26 cellular contexts compared by ENCODE assay signal in genomic region chr16:58451263-58451662, GRCh38. TPM values are rescaled to one million over a fixed set of nuclear protein-coding genes. Genes with fewer than 3 reads are reported as not detected.
DNase-seq lines count a peak whose midpoint lies in the region; ATAC-seq, FAIRE-seq and TF ChIP-seq lines count a peak whose summit lies in the region.
"Had no signal": no experiment of that assay in that cellular context is flagged by ENCODE, and none has a peak within 500 bp of the region (broad histone marks: within the 10 kb centered on the region; RNA-seq: fewer than 3 reads in every experiment).

No MANE protein-coding gene starts in this region.

- H3K4me3 Mint-ChIP-seq in type B pancreatic cell = peak overlapping the region; percentile 25
- H3K4me3 Mint-ChIP-seq: activated CD4-positive, alpha-beta T cell treated with anti-CD3 and anti-CD28 coated beads, Interleukin-2, amount 10 ng/mL, durations not matched to agents 24 days and 14 days; activated naive CD4-positive, alpha-beta T cell treated with anti-CD3 and anti-CD28 coated beads for 36 hours; CD8-positive, alpha-beta memory T cell; endodermal cell; HFFc6; stimulated activated naive B cell treated with anti-CD40 and anti-IgM and Interleukin-4, amounts not matched to agents 10 μg/mL and 1 μg/mL and 100 μg/mL, for 72 hours had no signal

- no peaks in the 10 kb centered on the region for H3K36me3 ChIP-seq in effector memory CD4-positive, alpha-beta T cell (ENCODE audit: control insufficient read depth, insufficient read depth, low read length)
- H3K36me3 ChIP-seq: thoracic aorta, WERI-Rb-1 had no signal

- no peak overlapping the region for H3K4me3 ChIP-seq in right cardiac atrium (ENCODE audit: low read length)
- H3K4me3 ChIP-seq in effector memory CD4-positive, alpha-beta T cell (ENCODE audit: insufficient read depth, low read depth, low read length, poor library complexity, severe bottlenecking) = no peak overlapping the region
- H3K4me3 ChIP-seq: coronary artery, K562, thoracic aorta had no signal

- H3K4me1 ChIP-seq in right cardiac atrium (ENCODE audit: control insufficient read depth, insufficient read depth, low read length) = peaks cover 2% of the 10 kb centered on the region
- H3K4me1 ChIP-seq in effector memory CD4-positive, alpha-beta T cell (ENCODE audit: control insufficient read depth, insufficient read depth, low read length, poor library complexity, severe bottlenecking) = no peaks in the 10 kb centered on the region

- peak overlapping the region; percentile 75 for H3K27ac ChIP-seq in caudate nucleus (ENCODE audit: low read depth, low read length)
- H3K27ac ChIP-seq in right cardiac atrium (ENCODE audit: low read length) = peak overlapping the region; percentile 62
- no peak overlapping the region for H3K27ac ChIP-seq in effector memory CD4-positive, alpha-beta T cell (ENCODE audit: insufficient read depth, low read length, poor library complexity, severe bottlenecking)
- H3K27ac ChIP-seq: coronary artery, thoracic aorta, WERI-Rb-1 had no signal

- FAIRE-seq in HTR-8/SVneo (lab: Jason Lieb, UNC) = peak; percentile 59
- FAIRE-seq: keratinocyte had no signal

- no peak for DNase-seq in HTR-8/SVneo (ENCODE audit: insufficient read length, low spot score)
- peak in 37 of 61 donors; percentile 19 to 93 (median 60) for DNase-seq in caudate nucleus (lab: John Stamatoyannopoulos, UW)
- no peak for DNase-seq in right cardiac atrium
- no peak for DNase-seq in type B pancreatic cell (ENCODE audit: extremely low spot score, unreplicated experiment)
- no peak for DNase-seq in sciatic nerve (ENCODE audit: low spot score)
- no peak for DNase-seq in EL
- no peak for DNase-seq in effector memory CD4-positive, alpha-beta T cell
- DNase-seq: activated CD4-positive, alpha-beta T cell treated with anti-CD3 and anti-CD28 coated beads, Interleukin-2, amount 10 ng/mL, durations not matched to agents 24 days and 14 days; activated naive CD4-positive, alpha-beta T cell treated with anti-CD3 and anti-CD28 coated beads for 36 hours; activated T-cell treated with anti-CD3 and anti-CD28 coated beads, Interleukin-2, amount 50 U/mL, for 48 hours; amniotic stem cell; CD8-positive, alpha-beta memory T cell; endodermal cell; NCI-H1417 treated with DMSO at 0.1 percent for 48 hours; NCI-H526 treated with DMSO at 0.1 percent for 48 hours; RPMI8226; stimulated activated CD4-positive, alpha-beta T cell treated with anti-CD3 and anti-CD28 coated beads, Interleukin-4, amount 100 ng/mL, for 1 hour; stimulated activated naive B cell treated with anti-CD40 and anti-IgM and Interleukin-4, amounts not matched to agents 10 μg/mL and 1 μg/mL and 100 μg/mL, for 72 hours; T-helper 9 cell; WERI-Rb-1 had no signal

- intact Hi-C loops in right cardiac atrium (cut with DNase I) (no loop called here), sciatic nerve (cut with DNase I) (no loop called here)

- H3K9me3 Mint-ChIP-seq in type B pancreatic cell = no peaks in the 10 kb centered on the region
- H3K9me3 Mint-ChIP-seq: activated CD4-positive, alpha-beta T cell treated with anti-CD3 and anti-CD28 coated beads, Interleukin-2, amount 10 ng/mL, durations not matched to agents 24 days and 14 days; activated naive CD4-positive, alpha-beta T cell treated with anti-CD3 and anti-CD28 coated beads for 36 hours; CD8-positive, alpha-beta memory T cell; endodermal cell; HFFc6; stimulated activated naive B cell treated with anti-CD40 and anti-IgM and Interleukin-4, amounts not matched to agents 10 μg/mL and 1 μg/mL and 100 μg/mL, for 72 hours had no signal

- no peaks in the 10 kb centered on the region for H3K36me3 Mint-ChIP-seq in type B pancreatic cell
- H3K36me3 Mint-ChIP-seq: CD8-positive, alpha-beta memory T cell; stimulated activated naive B cell treated with anti-CD40 and anti-IgM and Interleukin-4, amounts not matched to agents 10 μg/mL and 1 μg/mL and 100 μg/mL, for 72 hours had no signal

- H3K27me3 Mint-ChIP-seq in type B pancreatic cell = peaks cover 14% of the 10 kb centered on the region

- 63% methylated on average over 2 of the region's 2 CpGs for WGBS in right cardiac atrium

- H3K27ac Mint-ChIP-seq in type B pancreatic cell = peak overlapping the region; percentile 77
- H3K27ac Mint-ChIP-seq: activated CD4-positive, alpha-beta T cell treated with anti-CD3 and anti-CD28 coated beads, Interleukin-2, amount 10 ng/mL, durations not matched to agents 24 days and 14 days; activated naive CD4-positive, alpha-beta T cell treated with anti-CD3 and anti-CD28 coated beads for 36 hours; CD8-positive, alpha-beta memory T cell; endodermal cell; HFFc6; stimulated activated naive B cell treated with anti-CD40 and anti-IgM and Interleukin-4, amounts not matched to agents 10 μg/mL and 1 μg/mL and 100 μg/mL, for 72 hours had no signal

- H3K9me3 ChIP-seq in right cardiac atrium (ENCODE audit: control insufficient read depth, low read length) = no peaks in the 10 kb centered on the region
- no peaks in the 10 kb centered on the region for H3K9me3 ChIP-seq in effector memory CD4-positive, alpha-beta T cell (ENCODE audit: control insufficient read depth, low read length)
- H3K9me3 ChIP-seq: thoracic aorta had no signal

- H3K27me3 ChIP-seq in right cardiac atrium (ENCODE audit: control insufficient read depth, insufficient read depth) = no peaks in the 10 kb centered on the region
- peaks cover 3% of the 10 kb centered on the region for H3K27me3 ChIP-seq in effector memory CD4-positive, alpha-beta T cell (replicated peaks; ENCODE audit: control insufficient read depth, insufficient read depth, low read length, poor library complexity, severe bottlenecking)

- H3K4me1 Mint-ChIP-seq in type B pancreatic cell (ENCODE audit: unreplicated experiment) = peaks cover 22% of the 10 kb centered on the region
- H3K4me1 Mint-ChIP-seq: CD8-positive, alpha-beta memory T cell; stimulated activated naive B cell treated with anti-CD40 and anti-IgM and Interleukin-4, amounts not matched to agents 10 μg/mL and 1 μg/mL and 100 μg/mL, for 72 hours had no signal

- TF ChIP-seq CTCF in type B pancreatic cell (conservative IDR thresholded peaks at IDR 0.05) = no peak

- ATAC-seq in right cardiac atrium = peak in 1 of 2 donors; percentile 46
- ATAC-seq in sciatic nerve = no peak
- ATAC-seq: stimulated activated naive B cell treated with anti-CD40 and anti-IgM and Interleukin-4, amounts not matched to agents 10 μg/mL and 1 μg/mL and 100 μg/mL, for 72 hours had no signal

RNA-seq across cellular contexts. Expression of gene NDRG4, which starts 48.7 kb away (rescaled TPM):
- total RNA-seq in right cardiac atrium (100 to 1,000 TPM in 1 of 4 donors, 10 to 100 TPM in 3; 53.5 to 155 (median 97.3) TPM), type B pancreatic cell (ENCODE audit: low replicate concordance) (23.7 and 42.9 TPM in 2 replicates), sciatic nerve (7.4 TPM)
- polyA plus RNA-seq in right cardiac atrium = 164 TPM
- total RNA-seq: MCF 10A had no signal

RNA-seq across cellular contexts. Expression of gene GINS3, which starts 59.0 kb away (rescaled TPM):
- total RNA-seq in right cardiac atrium (1 to 10 TPM; 6.3 to 8.0 (median 6.7) TPM), type B pancreatic cell (ENCODE audit: low replicate concordance) (6.3 and 14.7 TPM in 2 replicates), sciatic nerve (3.1 TPM)
- 6.5 TPM for polyA plus RNA-seq in right cardiac atrium

Comparison
In these comparisons a context has a peak if more than half of its experiments do, and no peak if none do; other contexts are left out.
1. DNase-seq: peak in caudate nucleus (37 of 61); none in HTR-8/SVneo (single experiment), right cardiac atrium (0 of 3), type B pancreatic cell (single experiment), sciatic nerve (single experiment), EL (single experiment) and effector memory CD4-positive, alpha-beta T cell (0 of 3).